In the genomic region with DNA sequence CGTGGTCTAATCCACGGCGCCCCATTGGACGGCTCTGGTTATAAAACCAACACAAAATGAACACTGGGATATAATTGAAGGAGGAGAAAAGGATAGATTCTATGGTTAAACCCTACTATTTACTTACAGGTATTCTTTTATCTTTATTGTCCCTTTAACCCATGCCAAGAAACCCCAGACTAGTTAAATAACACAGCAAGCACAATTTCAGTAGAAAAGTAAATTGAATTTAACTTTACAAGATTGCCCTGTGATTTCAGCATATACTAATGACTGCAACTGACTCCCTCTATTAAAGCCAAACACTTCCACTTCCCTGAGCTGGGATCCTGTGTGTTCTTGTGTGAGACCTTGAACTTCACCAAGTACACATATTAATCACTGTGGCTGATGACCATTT, we compare ENCODE assay signal across 23 cellular contexts. TPM values are rescaled to one million over a fixed set of nuclear protein-coding genes. Genes with fewer than 3 reads are reported as not detected.
DNase-seq lines count a peak whose midpoint lies in the region; ATAC-seq and TF ChIP-seq lines count a peak whose summit lies in the region.
"Had no signal": no experiment of that assay in that cellular context is flagged by ENCODE, and none has a peak within 500 bp of the region (broad histone marks: within the 10 kb centered on the region; RNA-seq: fewer than 3 reads in every experiment).

No MANE protein-coding gene starts in this region.

- H3K27ac ChIP-seq in PC-9 = no peak overlapping the region
- H3K27ac ChIP-seq: BLaER1 treated with 17β-estradiol and CSF1 and Interleukin-3, amounts not matched to agents 10 nM and 100 nM; ovary; vagina had no signal

- no peaks in the 10 kb centered on the region for H3K36me3 ChIP-seq in PC-9 (ENCODE audit: low read depth)
- H3K36me3 ChIP-seq: ovary, vagina had no signal

- intact Hi-C loops in PC-9 (cut with micrococcal nuclease; ENCODE audit: unreplicated experiment) = no loop called here

- CTCF ChIA-PET in activated CD8-positive, alpha-beta memory T cell treated with anti-CD3 and anti-CD28 coated beads, Interleukin-2, amount 10 ng/mL, durations not matched to agents 7 days and 5 days (lab: Charles Lee) = interaction anchor here (1.1 to 3.8 kb wide), 8 partner anchors 11 to 46 kb away, joined by 3 to 18 read pairs (median 6); a partner anchor contains a TSS
- CTCF ChIA-PET in T-cell (lab: Charles Lee) (interaction anchor here (0.7 to 1.3 kb wide), 6 partner anchors 9 to 39 kb away, joined by 3 to 6 read pairs (median 3); no protein-coding TSS in a partner anchor), PC-9 (lab: Charles Lee) (no interaction called here)

- no peaks in the 10 kb centered on the region for H3K9me3 Mint-ChIP-seq in activated CD8-positive, alpha-beta memory T cell treated with anti-CD3 and anti-CD28 coated beads, Interleukin-2, amount 10 ng/mL, durations not matched to agents 7 days and 5 days (ENCODE audit: low read depth)
- H3K9me3 Mint-ChIP-seq in T-cell = no peaks in the 10 kb centered on the region
- H3K9me3 Mint-ChIP-seq in activated naive CD8-positive, alpha-beta T cell treated with anti-CD3 and anti-CD28 coated beads, Interleukin-2, amount 50 U/mL, for 24 hours = no peaks in the 10 kb centered on the region
- no peaks in the 10 kb centered on the region for H3K9me3 Mint-ChIP-seq in stimulated activated effector memory CD8-positive, alpha-beta T cell treated with anti-CD3 and anti-CD28 coated beads, Interleukin-12 subunit alpha, Interleukin-12 subunit beta, amount 100 ng/mL, for 72 hours

- no peak overlapping the region for H2AFZ ChIP-seq in PC-9

- BruUV-seq in PC-9 (replicated peaks; lab: Mats Ljungman, UMichigan) = no TSS peak

- H3K79me2 ChIP-seq in PC-9 (ENCODE audit: low read depth) = no peaks in the 10 kb centered on the region

- H3K27ac Mint-ChIP-seq in activated CD8-positive, alpha-beta memory T cell treated with anti-CD3 and anti-CD28 coated beads, Interleukin-2, amount 10 ng/mL, durations not matched to agents 7 days and 5 days = peak overlapping the region; percentile 91
- H3K27ac Mint-ChIP-seq in T-cell = peak overlapping the region; percentile 98 to 99
- H3K27ac Mint-ChIP-seq in activated naive CD8-positive, alpha-beta T cell treated with anti-CD3 and anti-CD28 coated beads, Interleukin-2, amount 50 U/mL, for 24 hours = peak overlapping the region; percentile 80
- H3K27ac Mint-ChIP-seq in stimulated activated effector memory CD8-positive, alpha-beta T cell treated with anti-CD3 and anti-CD28 coated beads, Interleukin-12 subunit alpha, Interleukin-12 subunit beta, amount 100 ng/mL, for 72 hours = peak overlapping the region; percentile 95

- TF ChIP-seq CTCF in PC-9 (conservative IDR thresholded peaks at IDR 0.05) = no peak

- DNase-seq in activated CD8-positive, alpha-beta memory T cell treated with anti-CD3 and anti-CD28 coated beads, Interleukin-2, amount 10 ng/mL, durations not matched to agents 7 days and 5 days = no peak
- DNase-seq in activated CD8-positive, alpha-beta memory T cell treated with anti-CD3 and anti-CD28 coated beads for 24 hours = no peak
- DNase-seq in T-cell = no peak
- DNase-seq in activated naive CD8-positive, alpha-beta T cell treated with anti-CD3 and anti-CD28 coated beads, Interleukin-2, amount 50 U/mL, for 24 hours = no peak
- DNase-seq in stimulated activated effector memory CD8-positive, alpha-beta T cell treated with anti-CD3 and anti-CD28 coated beads, Interleukin-12 subunit alpha, Interleukin-12 subunit beta, amount 100 ng/mL, for 72 hours (ENCODE audit: low spot score in 2 of 2) = no peak
- no peak for DNase-seq in PC-9
- DNase-seq in left lobe of liver (ENCODE audit: low spot score) = no peak
- DNase-seq: activated effector memory CD4-positive, alpha-beta T cell treated with anti-CD3 and anti-CD28 coated beads, Interleukin-2, amount 50 U/mL, for 16 hours; cerebellar nuclear complex; DMS153; foreskin melanocyte; GDM1; Kasumi-1; mammary epithelial cell; NCI-H1092 treated with DMSO at 0.1 percent for 48 hours; NCI-H2107; NCI-H510A treated with DMSO at 0.1 percent for 48 hours; ovary; right cardiac atrium; substantia nigra had no signal

- no peaks in the 10 kb centered on the region for H3K9me3 ChIP-seq in PC-9 (ENCODE audit: insufficient read depth, low read depth)
- H3K9me3 ChIP-seq: BLaER1 treated with 17β-estradiol and CSF1 and Interleukin-3, amounts not matched to agents 10 nM and 100 nM; ovary; vagina had no signal

- ATAC-seq in activated CD8-positive, alpha-beta memory T cell treated with anti-CD3 and anti-CD28 coated beads, Interleukin-2, amount 10 ng/mL, durations not matched to agents 7 days and 5 days = no peak
- ATAC-seq in T-cell (replicated peaks in 1 of 4) (no peak), HG03108 (IDR thresholded peaks at IDR 0.05; ENCODE audit: unreplicated experiment) (no peak), left lobe of liver (no peak)
- ATAC-seq in activated naive CD8-positive, alpha-beta T cell treated with anti-CD3 and anti-CD28 coated beads, Interleukin-2, amount 50 U/mL, for 24 hours = peak; percentile 40
- peak; percentile 12 for ATAC-seq in stimulated activated effector memory CD8-positive, alpha-beta T cell treated with anti-CD3 and anti-CD28 coated beads, Interleukin-12 subunit alpha, Interleukin-12 subunit beta, amount 100 ng/mL, for 72 hours
- ATAC-seq: right cardiac atrium had no signal

- H3K27me3 Mint-ChIP-seq in activated CD8-positive, alpha-beta memory T cell treated with anti-CD3 and anti-CD28 coated beads, Interleukin-2, amount 10 ng/mL, durations not matched to agents 7 days and 5 days = no peaks in the 10 kb centered on the region
- H3K27me3 Mint-ChIP-seq in T-cell = no peaks in the 10 kb centered on the region
- H3K27me3 Mint-ChIP-seq in activated naive CD8-positive, alpha-beta T cell treated with anti-CD3 and anti-CD28 coated beads, Interleukin-2, amount 50 U/mL, for 24 hours = peaks cover 1% of the 10 kb centered on the region

- POLR2A ChIA-PET in T-cell (lab: Charles Lee) = interaction anchor here in 1 of 2 donors (0.6 kb wide), 1 partner anchor 9 kb away, joined by 8 read pairs; no protein-coding TSS in a partner anchor
- POLR2A ChIA-PET in PC-9 (lab: Charles Lee; ENCODE audit: unreplicated experiment) = no interaction called here

- peaks cover 59% of the 10 kb centered on the region for H3K27me3 ChIP-seq in PC-9 (ENCODE audit: insufficient read depth, low read depth)
- H3K27me3 ChIP-seq: ovary, vagina had no signal

- no peaks in the 10 kb centered on the region for H3K9me2 ChIP-seq in PC-9 (ENCODE audit: insufficient read depth)

- peak overlapping the region; percentile 39 for H3K4me3 Mint-ChIP-seq in activated CD8-positive, alpha-beta memory T cell treated with anti-CD3 and anti-CD28 coated beads, Interleukin-2, amount 10 ng/mL, durations not matched to agents 7 days and 5 days
- peak overlapping the region; percentile 53 to 96 (median 70) for H3K4me3 Mint-ChIP-seq in T-cell
- H3K4me3 Mint-ChIP-seq in activated naive CD8-positive, alpha-beta T cell treated with anti-CD3 and anti-CD28 coated beads, Interleukin-2, amount 50 U/mL, for 24 hours = peak overlapping the region; percentile 28
- H3K4me3 Mint-ChIP-seq in stimulated activated effector memory CD8-positive, alpha-beta T cell treated with anti-CD3 and anti-CD28 coated beads, Interleukin-12 subunit alpha, Interleukin-12 subunit beta, amount 100 ng/mL, for 72 hours = peak overlapping the region; percentile 89

- H4K20me1 ChIP-seq in PC-9 (ENCODE audit: insufficient read depth) = no peaks in the 10 kb centered on the region

- no peak overlapping the region for H3K4me2 ChIP-seq in PC-9

- peaks cover 60% of the 10 kb centered on the region for H3K36me3 Mint-ChIP-seq in activated CD8-positive, alpha-beta memory T cell treated with anti-CD3 and anti-CD28 coated beads, Interleukin-2, amount 10 ng/mL, durations not matched to agents 7 days and 5 days
- H3K36me3 Mint-ChIP-seq in T-cell = peaks cover 64% of the 10 kb centered on the region
- peaks cover 35% of the 10 kb centered on the region for H3K36me3 Mint-ChIP-seq in activated naive CD8-positive, alpha-beta T cell treated with anti-CD3 and anti-CD28 coated beads, Interleukin-2, amount 50 U/mL, for 24 hours (ENCODE audit: low read depth)
- H3K36me3 Mint-ChIP-seq in stimulated activated effector memory CD8-positive, alpha-beta T cell treated with anti-CD3 and anti-CD28 coated beads, Interleukin-12 subunit alpha, Interleukin-12 subunit beta, amount 100 ng/mL, for 72 hours = peaks cover 92% of the 10 kb centered on the region

- no peaks in the 10 kb centered on the region for H3F3A ChIP-seq in PC-9 (ENCODE audit: insufficient read depth, low read depth)

- H3K4me1 Mint-ChIP-seq in activated CD8-positive, alpha-beta memory T cell treated with anti-CD3 and anti-CD28 coated beads, Interleukin-2, amount 10 ng/mL, durations not matched to agents 7 days and 5 days = peaks cover 94% of the 10 kb centered on the region
- H3K4me1 Mint-ChIP-seq in T-cell = peaks cover 95 to 97% (median 96%) of the 10 kb centered on the region in 3 donors
- peaks cover 96% of the 10 kb centered on the region for H3K4me1 Mint-ChIP-seq in activated naive CD8-positive, alpha-beta T cell treated with anti-CD3 and anti-CD28 coated beads, Interleukin-2, amount 50 U/mL, for 24 hours
- H3K4me1 Mint-ChIP-seq in stimulated activated effector memory CD8-positive, alpha-beta T cell treated with anti-CD3 and anti-CD28 coated beads, Interleukin-12 subunit alpha, Interleukin-12 subunit beta, amount 100 ng/mL, for 72 hours = peaks cover 97% of the 10 kb centered on the region

- H3K4me1 ChIP-seq in PC-9 (replicated peaks; ENCODE audit: insufficient read depth) = no peaks in the 10 kb centered on the region

- no peak overlapping the region for H3K4me3 ChIP-seq in PC-9
- H3K4me3 ChIP-seq: BLaER1 treated with 17β-estradiol and CSF1 and Interleukin-3, amounts not matched to agents 10 nM and 100 nM; ovary; vagina had no signal

RNA-seq across cellular contexts. Expression of a gene that starts 45.3 kb away (rescaled TPM):
- total RNA-seq in activated CD8-positive, alpha-beta memory T cell treated with anti-CD3 and anti-CD28 coated beads, Interleukin-2, amount 10 ng/mL, durations not matched to agents 7 days and 5 days = 10 to 100 TPM; 53.0 to 66.2 TPM
- total RNA-seq in T-cell (100 to 1,000 TPM; 181 to 240 (median 196) TPM), PC-9 (2021) (not detected in 2 replicates), left lobe of liver (0.43 TPM)

Comparison
In these comparisons a context has a peak if more than half of its experiments do, and no peak if none do; other contexts are left out.
1. ATAC-seq: peak in activated naive CD8-positive, alpha-beta T cell treated with anti-CD3 and anti-CD28 coated beads, Interleukin-2, amount 50 U/mL, for 24 hours (single experiment) and stimulated activated effector memory CD8-positive, alpha-beta T cell treated with anti-CD3 and anti-CD28 coated beads, Interleukin-12 subunit alpha, Interleukin-12 subunit beta, amount 100 ng/mL, for 72 hours (single experiment); none in activated CD8-positive, alpha-beta memory T cell treated with anti-CD3 and anti-CD28 coated beads, Interleukin-2, amount 10 ng/mL, durations not matched to agents 7 days and 5 days (single experiment), T-cell (0 of 4), HG03108 (single experiment) and left lobe of liver (single experiment).
2. H3K4me3 Mint-ChIP-seq: peak in every context shown above with its lines; median percentile 89 in stimulated activated effector memory CD8-positive, alpha-beta T cell treated with anti-CD3 and anti-CD28 coated beads, Interleukin-12 subunit alpha, Interleukin-12 subunit beta, amount 100 ng/mL, for 72 hours; 70 in T-cell; 39 in activated CD8-positive, alpha-beta memory T cell treated with anti-CD3 and anti-CD28 coated beads, Interleukin-2, amount 10 ng/mL, durations not matched to agents 7 days and 5 days; 28 in activated naive CD8-positive, alpha-beta T cell treated with anti-CD3 and anti-CD28 coated beads, Interleukin-2, amount 50 U/mL, for 24 hours.
3. RNA of a gene that starts 45.3 kb away (total RNA-seq): 181 to 240 TPM in T-cell and 53.0 to 66.2 TPM in activated CD8-positive, alpha-beta memory T cell treated with anti-CD3 and anti-CD28 coated beads, Interleukin-2, amount 10 ng/mL, durations not matched to agents 7 days and 5 days; 0.43 TPM in left lobe of liver (single experiment) and not detected in PC-9; every median in the first group is over 10 times any median in the second.
4. Peak in every context shown above with its lines, with median percentiles within 50 percentile points of each other: H3K27ac Mint-ChIP-seq.